Comparison of ENCODE assay signal across 8 cellular contexts in the genomic region with DNA sequence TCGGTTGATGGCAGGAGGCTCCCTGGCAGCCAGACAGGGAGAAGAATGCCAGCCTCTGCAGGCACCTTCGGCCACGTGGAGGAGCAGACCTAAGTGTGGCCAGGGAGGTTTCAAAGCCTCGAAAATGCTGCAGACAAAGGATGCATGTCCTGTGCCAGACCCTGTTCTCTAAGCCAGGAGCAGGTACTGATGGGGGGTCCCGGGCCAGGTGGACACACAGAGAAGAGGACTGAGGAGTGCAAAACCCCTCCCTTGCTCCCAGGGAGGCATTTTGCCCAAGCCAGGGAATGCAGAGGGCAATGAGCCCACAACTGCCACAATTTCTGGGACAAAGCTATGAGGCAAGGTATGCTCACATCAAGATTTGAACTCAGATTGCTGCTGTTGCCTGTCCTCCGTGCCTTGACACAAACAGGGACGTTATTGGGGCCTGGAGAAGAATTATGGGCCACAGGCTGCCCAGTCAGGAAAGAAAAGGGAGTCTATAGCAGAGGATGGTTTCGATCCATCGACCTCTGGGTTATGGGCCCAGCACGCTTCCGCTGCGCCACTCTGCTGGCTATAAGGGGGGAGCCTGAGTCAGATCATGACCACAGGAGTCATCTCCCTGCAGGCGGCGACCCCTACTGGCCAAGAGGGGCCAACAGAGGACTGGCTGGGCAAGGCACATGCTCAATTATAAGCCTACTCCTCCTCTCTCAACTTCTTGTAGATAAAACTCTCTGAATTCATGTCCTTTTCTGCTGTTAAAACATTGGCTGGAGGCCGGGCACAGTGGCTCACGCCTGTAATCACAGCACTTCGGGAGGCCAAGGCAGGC. TPM values are rescaled to one million over a fixed set of nuclear protein-coding genes. Genes with fewer than 3 reads are reported as not detected.
A peak's percentile ranks its signal among the peaks of the same experiment; 100 is the strongest.
DNase-seq lines count a peak whose midpoint lies in the region; ATAC-seq, FAIRE-seq and TF ChIP-seq lines count a peak whose summit lies in the region.

No MANE protein-coding gene starts in this region.

- WGBS in mesodermal cell (ENCODE audit: insufficient coverage in 2 of 2), 2 experiments = 4 to 8% methylated on average over 14 to 16 of the region's 17 CpGs

- FAIRE-seq in endothelial cell of umbilical vein (lab: Jason Lieb, UNC) = peak; percentile 98

- peak; percentile 91 for TF ChIP-seq CTCF in C4-2B (conservative IDR thresholded peaks at IDR 0.05)
- TF ChIP-seq CTCF in OCI-LY1 (IDR thresholded peaks at IDR 0.05; ENCODE audit: low read length) = peak; percentile 92
- TF ChIP-seq CTCF in endothelial cell of umbilical vein (IDR thresholded peaks at IDR 0.05; ENCODE audit: extremely low read depth in 1 of 2, insufficient read depth in 1 of 2, low read depth in 1 of 2, low read length in 2 of 2) = peak; percentile 85 to 94

- no peaks in the 10 kb centered on the region for H4K20me1 ChIP-seq in OCI-LY1 (ENCODE audit: insufficient read depth, low read length)
- no peaks in the 10 kb centered on the region for H4K20me1 ChIP-seq in endothelial cell of umbilical vein (replicated peaks; ENCODE audit: control insufficient read depth, extremely low read depth, insufficient read depth, low read length)

- CTCF ChIA-PET in endothelial cell of umbilical vein (lab: Charles Lee) = interaction anchor here (0.6 to 3.4 kb wide), 6 partner anchors 16 to 454 kb away, joined by 3 to 18 read pairs (median 3); partner anchors contain the start of gene FOXK2

- H3K9me3 ChIP-seq in OCI-LY1 (ENCODE audit: low read length) = no peaks in the 10 kb centered on the region
- no peaks in the 10 kb centered on the region for H3K9me3 ChIP-seq in endothelial cell of umbilical vein (replicated peaks; ENCODE audit: control insufficient read depth, insufficient read depth, low read length)
- H3K9me3 ChIP-seq in mesodermal cell (ENCODE audit: control insufficient read depth, low read length) = no peaks in the 10 kb centered on the region

- H3K4me2 ChIP-seq in OCI-LY1 (ENCODE audit: low read length) (peak overlapping the region; percentile 30; the same call in 1 of the 2 replicates), endothelial cell of umbilical vein (ENCODE audit: insufficient read depth, low read length) (no peak overlapping the region)

- H3K79me2 ChIP-seq in OCI-LY1 (ENCODE audit: insufficient read depth, low read length) (no peaks in the 10 kb centered on the region), endothelial cell of umbilical vein (ENCODE audit: control insufficient read depth, insufficient read depth, low read length) (no peaks in the 10 kb centered on the region)

- H3K9ac ChIP-seq in OCI-LY1 (ENCODE audit: low read length) (peak overlapping the region; percentile 35; the same call in 1 of the 2 replicates), endothelial cell of umbilical vein (replicated peaks; ENCODE audit: extremely low read depth, insufficient read depth, low read length) (no peak overlapping the region)

- TF ChIP-seq POLR2A in endothelial cell of umbilical vein (IDR thresholded peaks at IDR 0.05; ENCODE audit: low read depth, low read length) = no peak

- 0 out of 2 replicates have a peak, but pooled peaks cover 6% of the 10 kb centered on the region for H3F3A ChIP-seq in OCI-LY1 (ENCODE audit: insufficient read depth, low read length)

- intact Hi-C loops in endothelial cell of umbilical vein (cut with micrococcal nuclease) = loop anchor here (1.0 to 2.0 kb wide), 5 partner anchors 25 to 142 kb away; partner anchors contain the start of genes CYBC1, FOXK2 and NARF

- dilution Hi-C loops in endothelial cell of umbilical vein (cut with MboI; ENCODE audit: extremely low pct_ligation_motif_present, low sequenced_read_pairs) = no loop called here

- H3K27ac ChIP-seq in C4-2B (peak overlapping the region; percentile 53), OCI-LY1 (ENCODE audit: low read depth, low read length, poor library complexity, severe bottlenecking) (peak overlapping the region; percentile 95), endothelial cell of umbilical vein (ENCODE audit: insufficient read depth, low read depth, low read length) (no peak overlapping the region), mesodermal cell (ENCODE audit: low read depth, low read length, severe bottlenecking) (peak overlapping the region; percentile 81)

- H3K27me3 ChIP-seq in OCI-LY1 (ENCODE audit: insufficient read depth, low read length) (no peaks in the 10 kb centered on the region), endothelial cell of umbilical vein (ENCODE audit: control insufficient read depth in 2 of 2, insufficient read depth in 2 of 2, low read length in 2 of 2) (no peaks in the 10 kb centered on the region)

- TSS peak; percentile 100 for BruUV-seq in endothelial cell of umbilical vein (replicated peaks; lab: Mats Ljungman, UMichigan)

- H2AFZ ChIP-seq in OCI-LY1 (ENCODE audit: low read length) = no peak overlapping the region
- no peak overlapping the region for H2AFZ ChIP-seq in endothelial cell of umbilical vein (ENCODE audit: low read depth, low read length)

- DNase-seq in HUDEP-2 (lab: John Stamatoyannopoulos, UW; ENCODE audit: unreplicated experiment in 76 of 76) = peak; percentile 59 to 97 (median 86)
- peak; percentile 62 for DNase-seq in activated CD8-positive, alpha-beta memory T cell treated with anti-CD3 and anti-CD28 coated beads, Interleukin-2, amount 50 U/mL, for 24 hours (ENCODE audit: extremely low read depth)
- peak; percentile 92 for DNase-seq in endothelial cell of umbilical vein (ENCODE audit: low read depth, low spot score)
- peak; percentile 79 to 86 for DNase-seq in stimulated activated CD8-positive, alpha-beta memory T cell treated with anti-CD3 and anti-CD28 coated beads, Interleukin-2, amount 100 ng/mL, for 1 hour (ENCODE audit: low read depth in 2 of 2)

- H3K4me3 ChIP-seq in OCI-LY1 (ENCODE audit: low read depth, low read length, poor library complexity, severe bottlenecking) (peak overlapping the region; percentile 25), endothelial cell of umbilical vein (replicated peaks in 1 of 3; ENCODE audit: insufficient read depth in 1 of 3, low read depth in 1 of 3, low read length in 3 of 3) (no peak overlapping the region), mesodermal cell (ENCODE audit: extremely low read depth, insufficient read depth, low read length, poor library complexity, severe bottlenecking) (no peak overlapping the region)

- no peaks in the 10 kb centered on the region for H3K9me2 ChIP-seq in OCI-LY1 (ENCODE audit: low read depth, low read length)

- no peaks in the 10 kb centered on the region for H3K36me3 ChIP-seq in OCI-LY1 (ENCODE audit: insufficient read depth, low read length)
- H3K36me3 ChIP-seq in endothelial cell of umbilical vein (ENCODE audit: control insufficient read depth in 2 of 2, extremely low read depth in 1 of 2, insufficient read depth in 2 of 2, low read length in 2 of 2) = no peaks in the 10 kb centered on the region
- H3K36me3 ChIP-seq in mesodermal cell (ENCODE audit: control insufficient read depth, insufficient read depth, low read length) = peaks cover 2% of the 10 kb centered on the region

- H3K9me1 ChIP-seq in endothelial cell of umbilical vein (replicated peaks; ENCODE audit: control insufficient read depth, extremely low read depth, insufficient read depth, low read length) = no peaks in the 10 kb centered on the region

- POLR2A ChIA-PET in endothelial cell of umbilical vein (lab: Charles Lee) = interaction anchor here (0.6 kb wide), 1 partner anchor 603 kb away, joined by 4 read pairs; no protein-coding TSS in a partner anchor

- peak; percentile 47 for ATAC-seq in GM19452 (IDR thresholded peaks at IDR 0.05; ENCODE audit: unreplicated experiment)

- H3K4me1 ChIP-seq in OCI-LY1 (ENCODE audit: insufficient read depth, low read length, severe bottlenecking) = peaks cover 64% of the 10 kb centered on the region
- peaks cover 8% of the 10 kb centered on the region for H3K4me1 ChIP-seq in endothelial cell of umbilical vein (ENCODE audit: control insufficient read depth, extremely low read depth, insufficient read depth, low read length)
- no peaks in the 10 kb centered on the region for H3K4me1 ChIP-seq in mesodermal cell (ENCODE audit: control insufficient read depth, insufficient read depth, low read length, poor library complexity, severe bottlenecking)

TF ChIP-seq in endothelial cell of umbilical vein, 7 proteins besides CTCF, POLR2A, EP300 and RAD21 (continues in another document):
- TF ChIP-seq GATA2 (IDR thresholded peaks at IDR 0.05; ENCODE audit: insufficient read depth, insufficient read length, low read depth, low read length) = peak; percentile 88

RNA-seq across cellular contexts. Expression of gene FOXK2, which starts 25.1 kb away (rescaled TPM):
- total RNA-seq in endothelial cell of umbilical vein = 75.1 and 79.3 TPM in 2 replicates
- polyA plus RNA-seq in endothelial cell of umbilical vein = 32.8 and 33.4 TPM in 2 replicates
- polyA plus RNA-seq in endothelial cell of umbilical vein (2011; cell fraction: cytosol; rRNA removed) = 27.7 and 29.7 TPM in 2 replicates
- 36.4 and 37.8 TPM in 2 replicates for polyA plus RNA-seq in endothelial cell of umbilical vein (2011; cell fraction: nucleus; rRNA removed)
- 38.5 and 42.7 TPM in 2 replicates for polyA plus RNA-seq in endothelial cell of umbilical vein (2012)
- 48.7 and 48.8 TPM in 2 replicates for polyA minus RNA-seq in endothelial cell of umbilical vein
- 41.8 TPM for polyA minus RNA-seq in endothelial cell of umbilical vein (2011; cell fraction: cytosol; rRNA and poly(A)+ RNA removed)
- polyA minus RNA-seq in endothelial cell of umbilical vein (2011; cell fraction: nucleus; rRNA and poly(A)+ RNA removed) = 41.6 and 56.0 TPM in 2 replicates
- polyA plus RNA-seq in mesodermal cell (2013, experiment 1 of 2) = 51.4 TPM
- 53.7 TPM for polyA plus RNA-seq in mesodermal cell (2013, experiment 2 of 2)

RNA-seq across cellular contexts. Expression of gene NARF, which starts 35.9 kb away (rescaled TPM):
- 83.4 and 85.6 TPM in 2 replicates for total RNA-seq in endothelial cell of umbilical vein
- 128 and 158 TPM in 2 replicates for polyA plus RNA-seq in endothelial cell of umbilical vein
- 117 and 128 TPM in 2 replicates for polyA plus RNA-seq in endothelial cell of umbilical vein (2011; cell fraction: cytosol; rRNA removed)
- 184 and 220 TPM in 2 replicates for polyA plus RNA-seq in endothelial cell of umbilical vein (2011; cell fraction: nucleus; rRNA removed)
- polyA plus RNA-seq in endothelial cell of umbilical vein (2012) = 105 and 108 TPM in 2 replicates
- polyA minus RNA-seq in endothelial cell of umbilical vein = 76.0 and 98.9 TPM in 2 replicates
- polyA minus RNA-seq in endothelial cell of umbilical vein (2011; cell fraction: cytosol; rRNA and poly(A)+ RNA removed) = 33.8 TPM
- 55.3 and 56.1 TPM in 2 replicates for polyA minus RNA-seq in endothelial cell of umbilical vein (2011; cell fraction: nucleus; rRNA and poly(A)+ RNA removed)
- polyA plus RNA-seq in mesodermal cell (2013, experiment 1 of 2) = 120 TPM
- 106 TPM for polyA plus RNA-seq in mesodermal cell (2013, experiment 2 of 2)

RNA-seq across cellular contexts. Expression of gene CYBC1, which starts 43.9 kb away (rescaled TPM):
- total RNA-seq in endothelial cell of umbilical vein = 60.6 and 71.8 TPM in 2 replicates
- polyA plus RNA-seq in endothelial cell of umbilical vein = 81.5 and 99.2 TPM in 2 replicates
- 63.6 and 78.0 TPM in 2 replicates for polyA plus RNA-seq in endothelial cell of umbilical vein (2011; cell fraction: cytosol; rRNA removed)
- polyA plus RNA-seq in endothelial cell of umbilical vein (2011; cell fraction: nucleus; rRNA removed) = 113 and 141 TPM in 2 replicates
- polyA plus RNA-seq in endothelial cell of umbilical vein (2012) = 48.5 and 55.4 TPM in 2 replicates
- polyA minus RNA-seq in endothelial cell of umbilical vein = 67.0 and 67.8 TPM in 2 replicates
- polyA minus RNA-seq in endothelial cell of umbilical vein (2011; cell fraction: cytosol; rRNA and poly(A)+ RNA removed) = 23.5 TPM
- 41.6 and 46.8 TPM in 2 replicates for polyA minus RNA-seq in endothelial cell of umbilical vein (2011; cell fraction: nucleus; rRNA and poly(A)+ RNA removed)
- polyA plus RNA-seq in mesodermal cell (2013, experiment 1 of 2) = 45.6 TPM
- polyA plus RNA-seq in mesodermal cell (2013, experiment 2 of 2) = 40.3 TPM
